Comparison of ENCODE assay signal across 11 cellular contexts in the genomic region with DNA sequence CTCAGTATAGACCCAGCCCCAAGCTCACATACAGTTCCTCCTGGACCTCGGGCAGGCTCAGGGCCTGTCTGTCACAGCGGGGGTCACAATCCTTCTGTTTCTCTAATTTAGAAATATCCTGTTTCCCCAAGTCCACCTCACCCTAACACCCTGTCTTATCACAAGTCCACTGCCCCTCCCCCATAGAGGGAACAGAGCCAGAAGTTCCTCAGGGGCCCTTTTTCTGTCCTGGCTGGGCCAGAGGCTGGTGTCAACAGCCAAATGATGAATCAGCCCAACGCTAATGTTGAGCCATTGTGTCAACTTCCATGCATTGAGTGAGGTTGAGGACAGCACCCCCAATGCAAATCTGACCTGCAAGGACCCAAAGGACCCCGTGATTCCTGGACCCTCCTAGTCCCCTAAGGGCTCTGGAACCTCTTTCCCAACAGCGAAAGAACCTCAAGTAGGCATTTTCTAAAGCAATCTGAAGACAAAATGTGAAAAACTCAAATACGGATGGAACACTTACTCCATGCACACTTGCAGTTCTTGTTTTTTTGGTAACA. TPM values are rescaled to one million over a fixed set of nuclear protein-coding genes. Genes with fewer than 3 reads are reported as not detected.
DNase-seq lines count a peak whose midpoint lies in the region; ATAC-seq and TF ChIP-seq lines count a peak whose summit lies in the region.
"Had no signal": no experiment of that assay in that cellular context is flagged by ENCODE, and none has a peak within 500 bp of the region (broad histone marks: within the 10 kb centered on the region; RNA-seq: fewer than 3 reads in every experiment).

No MANE protein-coding gene starts in this region.

- H3K4ac ChIP-seq in mesendoderm (ENCODE audit: low read depth, low read length), result no peak overlapping the region

- ATAC-seq in Right ventricle myocardium superior (ENCODE audit: poor library complexity) (peak; percentile 28), Right ventricle myocardium inferior (no peak), T-helper 17 cell (no peak)
- ATAC-seq: A549, natural killer cell had no signal

- H3K36me3 ChIP-seq in mesendoderm (ENCODE audit: control insufficient read depth, insufficient read depth, low read length), result no peaks in the 10 kb centered on the region

- intact Hi-C loops in Right ventricle myocardium superior (cut with DNase I) (no loop called here), Right ventricle myocardium inferior (cut with DNase I) (no loop called here)

- no peaks in the 10 kb centered on the region for H3K9me3 ChIP-seq in T-helper 17 cell (ENCODE audit: control insufficient read depth, low read length, poor library complexity, severe bottlenecking)
- H3K9me3 ChIP-seq: A549 had no signal

- no peak overlapping the region for H3K4me3 Mint-ChIP-seq in T-helper 17 cell
- H3K4me3 Mint-ChIP-seq: natural killer cell had no signal

- H3K18ac ChIP-seq in mesendoderm (ENCODE audit: low read length), result no peak overlapping the region

- TF ChIP-seq CTCF in epithelial cell of esophagus (IDR thresholded peaks at IDR 0.05; ENCODE audit: insufficient read depth, low read depth, low read length, missing control alignments) (no peak), GM13976 (IDR thresholded peaks at IDR 0.05; ENCODE audit: borderline replicate concordance, control extremely low read depth, extremely low read depth, insufficient read depth, missing control alignments) (no peak)

- peaks cover 17% of the 10 kb centered on the region for H3K4me1 Mint-ChIP-seq in T-helper 17 cell

- no peak overlapping the region for H4K8ac ChIP-seq in mesendoderm (ENCODE audit: low read depth, low read length)

- H3K4me3 ChIP-seq in epithelial cell of esophagus (ENCODE audit: low read length) (no peak overlapping the region), mesendoderm (ENCODE audit: low read length) (no peak overlapping the region)
- H3K4me3 ChIP-seq: A549 had no signal

- H3K9ac ChIP-seq in mesendoderm (ENCODE audit: low read length), result no peak overlapping the region

- H3K79me1 ChIP-seq in mesendoderm (ENCODE audit: low read length), result no peaks in the 10 kb centered on the region

- DNase-seq in Right ventricle myocardium superior (peak; percentile 73), Right ventricle myocardium inferior (ENCODE audit: missing footprints) (no peak), epithelial cell of esophagus (ENCODE audit: low read depth) (peak; percentile 33), mesendoderm (peak; percentile 10), HuH-7.5 (ENCODE audit: low spot score) (no peak), NCI-H774 (lab: John Stamatoyannopoulos, UW) (no peak), GM13976 (ENCODE audit: low spot score) (no peak), T-helper 17 cell (no peak)
- DNase-seq: natural killer cell; NK-92 treated with Interleukin-12 subunit alpha and Interleukin-12 subunit beta, amount 100 ng/mL, for 24 hours had no signal

- H3K27ac ChIP-seq in mesendoderm (ENCODE audit: low read depth, low read length), result no peak overlapping the region

- H3K23ac ChIP-seq in mesendoderm (ENCODE audit: low read length), result no peak overlapping the region

- H2BK5ac ChIP-seq in mesendoderm (ENCODE audit: low read length), result no peak overlapping the region

- no peak overlapping the region for H3K56ac ChIP-seq in mesendoderm (ENCODE audit: low read length)

- in situ Hi-C loops in GM13976 (cut with MboI; ENCODE audit: low sequenced_read_pairs, unreplicated experiment), result no loop called here

- no peak overlapping the region for H3K4me2 ChIP-seq in mesendoderm (ENCODE audit: low read length)
- H3K4me2 ChIP-seq: A549 had no signal

- H3K27me3 Mint-ChIP-seq in T-helper 17 cell, result no peaks in the 10 kb centered on the region

- H4K5ac ChIP-seq in mesendoderm (ENCODE audit: low read length), result no peak overlapping the region

- no peaks in the 10 kb centered on the region for H3K4me1 ChIP-seq in mesendoderm (ENCODE audit: control insufficient read depth, low read depth, low read length)

- no peak overlapping the region for H2BK15ac ChIP-seq in mesendoderm (replicated peaks; ENCODE audit: low read depth)

- no peaks in the 10 kb centered on the region for H3K27me3 ChIP-seq in mesendoderm (ENCODE audit: insufficient read depth, low read length, poor library complexity)

- no peak overlapping the region for H2BK120ac ChIP-seq in mesendoderm (ENCODE audit: low read depth, low read length)

- WGBS in mesendoderm (ENCODE audit: extremely low coverage, insufficient coverage, low lambda C conversion rate), result no CpG with 5 or more reads among the region's 6 CpGs

- H3K79me2 ChIP-seq in mesendoderm (ENCODE audit: control insufficient read depth, insufficient read depth, low read length), result no peaks in the 10 kb centered on the region

- H2AK5ac ChIP-seq in mesendoderm (ENCODE audit: low read length), result no peak overlapping the region

- peaks cover 3% of the 10 kb centered on the region for H3K36me3 Mint-ChIP-seq in T-helper 17 cell (ENCODE audit: low read depth)

- H3K27ac Mint-ChIP-seq in T-helper 17 cell, result no peak overlapping the region
- H3K27ac Mint-ChIP-seq: natural killer cell had no signal

RNA-seq across cellular contexts. Expression of a gene that starts 58.6 kb away (rescaled TPM):
- total RNA-seq in Right ventricle myocardium superior, result 89.9 TPM
- total RNA-seq in Right ventricle myocardium inferior, result 116 TPM
- 0.14 TPM for polyA plus RNA-seq in mesendoderm (2013, experiment 1 of 2)
- polyA plus RNA-seq in mesendoderm (2013, experiment 2 of 2), result 0.07 TPM
- 10 to 100 TPM; 15.5 to 22.7 TPM for total RNA-seq in T-helper 17 cell

Comparison
In these comparisons a context has a peak if more than half of its experiments do, and no peak if none do; other contexts are left out.
1. DNase-seq: peak in Right ventricle myocardium superior (single experiment), epithelial cell of esophagus (single experiment) and mesendoderm (single experiment); none in Right ventricle myocardium inferior (single experiment), HuH-7.5 (single experiment), NCI-H774 (single experiment), GM13976 (single experiment) and T-helper 17 cell (0 of 3).